ENCODE assay signal across 20 cellular contexts in genomic region chr1:113861641-113862040, GRCh38. TPM values are rescaled to one million over a fixed set of nuclear protein-coding genes. Genes with fewer than 3 reads are reported as not detected.
DNase-seq lines count a peak whose midpoint lies in the region; ATAC-seq lines count a peak whose summit lies in the region.
"Had no signal": no experiment of that assay in that cellular context is flagged by ENCODE, and none has a peak within 500 bp of the region (broad histone marks: within the 10 kb centered on the region; RNA-seq: fewer than 3 reads in every experiment).

No MANE protein-coding gene starts in this region.

- no peaks in the 10 kb centered on the region for H3K9me3 ChIP-seq in SJSA1 (replicated peaks)
- H3K9me3 ChIP-seq: ovary, upper lobe of right lung had no signal

- H3K36me3 Mint-ChIP-seq in activated naive CD4-positive, alpha-beta T cell treated with anti-CD3 and anti-CD28 coated beads for 36 hours (ENCODE audit: low read depth), result peaks cover 38% of the 10 kb centered on the region
- H3K36me3 Mint-ChIP-seq in dendritic cell treated with granulocyte-macrophage colony-stimulating factor and Interleukin-4, amounts not matched to agents 40 ng/mL and 50 ng/mL, for 4 days (ENCODE audit: low read depth), result no peaks in the 10 kb centered on the region

- DNase-seq in activated naive CD4-positive, alpha-beta T cell treated with anti-CD3 and anti-CD28 coated beads for 36 hours, result no peak
- no peak for DNase-seq in activated naive CD4-positive, alpha-beta T cell (lab: John Stamatoyannopoulos, UW)
- DNase-seq in SJSA1 (ENCODE audit: low read depth in 1 of 2, low spot score in 2 of 2) (no peak), DMS53 (lab: John Stamatoyannopoulos, UW) (no peak), dedifferentiated amniotic fluid mesenchymal stem cell (ENCODE audit: extremely low spot score) (no peak)
- DNase-seq: effector CD4-positive, alpha-beta T cell; hypothalamus; Karpas-422; left colon; NCI-H446; ovary; PC-9; stimulated activated naive CD4-positive, alpha-beta T cell; T-helper 1 cell; upper lobe of right lung had no signal

- CTCF ChIA-PET in activated naive CD4-positive, alpha-beta T cell treated with anti-CD3 and anti-CD28 coated beads for 36 hours (lab: Charles Lee), result interaction anchor here (1.1 to 1.4 kb wide), 2 partner anchors 37 to 102 kb away, joined by 3 to 4 read pairs; no protein-coding TSS in a partner anchor

- peaks cover 25% of the 10 kb centered on the region for H3K4me1 ChIP-seq in SJSA1 (replicated peaks)

- H3K27me3 ChIP-seq in SJSA1 (replicated peaks), result no peaks in the 10 kb centered on the region
- H3K27me3 ChIP-seq: cardiac muscle cell, ovary, upper lobe of right lung had no signal

- H3K27me3 Mint-ChIP-seq in activated naive CD4-positive, alpha-beta T cell treated with anti-CD3 and anti-CD28 coated beads for 36 hours (ENCODE audit: low read depth), result no peaks in the 10 kb centered on the region
- H3K27me3 Mint-ChIP-seq in dendritic cell treated with granulocyte-macrophage colony-stimulating factor and Interleukin-4, amounts not matched to agents 40 ng/mL and 50 ng/mL, for 4 days, result no peaks in the 10 kb centered on the region

- no peaks in the 10 kb centered on the region for H3K36me3 ChIP-seq in SJSA1
- H3K36me3 ChIP-seq: cardiac muscle cell, ovary, upper lobe of right lung had no signal

- H3K4me3 Mint-ChIP-seq in activated naive CD4-positive, alpha-beta T cell treated with anti-CD3 and anti-CD28 coated beads for 36 hours, result no peak overlapping the region
- no peak overlapping the region for H3K4me3 Mint-ChIP-seq in dendritic cell treated with granulocyte-macrophage colony-stimulating factor and Interleukin-4, amounts not matched to agents 40 ng/mL and 50 ng/mL, for 4 days

- peaks cover 43% of the 10 kb centered on the region for H3K4me1 Mint-ChIP-seq in activated naive CD4-positive, alpha-beta T cell treated with anti-CD3 and anti-CD28 coated beads for 36 hours (ENCODE audit: low read depth)
- peaks cover 54% of the 10 kb centered on the region for H3K4me1 Mint-ChIP-seq in dendritic cell treated with granulocyte-macrophage colony-stimulating factor and Interleukin-4, amounts not matched to agents 40 ng/mL and 50 ng/mL, for 4 days (ENCODE audit: low read depth)

- peak overlapping the region; percentile 89 for H3K27ac ChIP-seq in SJSA1
- H3K27ac ChIP-seq: cardiac muscle cell, ovary, PC-9, upper lobe of right lung had no signal

- no peak overlapping the region for H3K4me3 ChIP-seq in SJSA1
- H3K4me3 ChIP-seq: cardiac muscle cell, ovary, PC-9, upper lobe of right lung had no signal

- peak overlapping the region; percentile 46 for H3K27ac Mint-ChIP-seq in activated naive CD4-positive, alpha-beta T cell treated with anti-CD3 and anti-CD28 coated beads for 36 hours
- H3K27ac Mint-ChIP-seq in dendritic cell treated with granulocyte-macrophage colony-stimulating factor and Interleukin-4, amounts not matched to agents 40 ng/mL and 50 ng/mL, for 4 days, result peak overlapping the region; percentile 69

- no peaks in the 10 kb centered on the region for H3K9me3 Mint-ChIP-seq in activated naive CD4-positive, alpha-beta T cell treated with anti-CD3 and anti-CD28 coated beads for 36 hours
- H3K9me3 Mint-ChIP-seq in dendritic cell treated with granulocyte-macrophage colony-stimulating factor and Interleukin-4, amounts not matched to agents 40 ng/mL and 50 ng/mL, for 4 days, result no peaks in the 10 kb centered on the region

- ATAC-seq in HG02678 (IDR thresholded peaks at IDR 0.05; ENCODE audit: unreplicated experiment) (no peak), GM19035 (IDR thresholded peaks at IDR 0.05; ENCODE audit: unreplicated experiment) (no peak)
- ATAC-seq: activated CD4-positive, CD25-positive, alpha-beta regulatory T cell treated with anti-CD3 and anti-CD28 coated beads, Interleukin-2, amount 50 U/mL, for 24 hours; left colon; upper lobe of right lung had no signal

- intact Hi-C loops in activated naive CD4-positive, alpha-beta T cell treated with anti-CD3 and anti-CD28 coated beads for 36 hours (cut with micrococcal nuclease), result no loop called here
- intact Hi-C loops in dendritic cell treated with granulocyte-macrophage colony-stimulating factor and Interleukin-4, amounts not matched to agents 40 ng/mL and 50 ng/mL, for 4 days (cut with micrococcal nuclease), result loop anchor here (1.0 kb wide), 1 partner anchor 10 kb away; the partner anchor contains the start of gene PTPN22

RNA-seq across cellular contexts. Expression of gene PTPN22, which starts 9.9 kb away (rescaled TPM):
- 10 to 100 TPM; 43.9 to 50.9 TPM for total RNA-seq in activated naive CD4-positive, alpha-beta T cell treated with anti-CD3 and anti-CD28 coated beads for 36 hours
- 0.72 and 1.5 TPM in 2 replicates for total RNA-seq in SJSA1 (2014; rRNA removed; shearing (Covaris generic))
- total RNA-seq: cardiac muscle cell had no signal

RNA-seq across cellular contexts. Expression of gene BCL2L15, which starts 25.7 kb away (rescaled TPM):
- total RNA-seq in activated naive CD4-positive, alpha-beta T cell treated with anti-CD3 and anti-CD28 coated beads for 36 hours, result under 1 TPM; 0.15 to 0.43 TPM
- total RNA-seq in SJSA1 (2014; rRNA removed; shearing (Covaris generic)), result 0.03 and 0.13 TPM in 2 replicates

RNA-seq across cellular contexts. Expression of gene AP4B1, which starts 43.0 kb away (rescaled TPM):
- total RNA-seq in activated naive CD4-positive, alpha-beta T cell treated with anti-CD3 and anti-CD28 coated beads for 36 hours, result 10 to 100 TPM; 35.7 to 40.2 TPM
- total RNA-seq in SJSA1 (2014; rRNA removed; shearing (Covaris generic)), result 17.3 and 23.4 TPM in 2 replicates

RNA-seq across cellular contexts. Expression of gene DCLRE1B, which starts 43.5 kb away (rescaled TPM):
- 10 to 100 TPM; 17.7 to 18.3 TPM for total RNA-seq in activated naive CD4-positive, alpha-beta T cell treated with anti-CD3 and anti-CD28 coated beads for 36 hours
- total RNA-seq in SJSA1 (2014; rRNA removed; shearing (Covaris generic)), result 8.5 and 14.8 TPM in 2 replicates

RNA-seq across cellular contexts. Expression of gene RSBN1, which starts 49.4 kb away (rescaled TPM):
- total RNA-seq in activated naive CD4-positive, alpha-beta T cell treated with anti-CD3 and anti-CD28 coated beads for 36 hours, result 10 to 100 TPM; 13.6 to 14.3 TPM
- 6.7 and 7.7 TPM in 2 replicates for total RNA-seq in SJSA1 (2014; rRNA removed; shearing (Covaris generic))

Comparison
In these comparisons a context has a peak if more than half of its experiments do, and no peak if none do; other contexts are left out.
1. RNA of gene PTPN22, which starts 9.9 kb away (total RNA-seq): 43.9 to 50.9 TPM in activated naive CD4-positive, alpha-beta T cell treated with anti-CD3 and anti-CD28 coated beads for 36 hours; 0.72 to 1.5 TPM in SJSA1; every median in the first group is over 10 times any median in the second.